9 cellular contexts compared by ENCODE assay signal in the genomic region with DNA sequence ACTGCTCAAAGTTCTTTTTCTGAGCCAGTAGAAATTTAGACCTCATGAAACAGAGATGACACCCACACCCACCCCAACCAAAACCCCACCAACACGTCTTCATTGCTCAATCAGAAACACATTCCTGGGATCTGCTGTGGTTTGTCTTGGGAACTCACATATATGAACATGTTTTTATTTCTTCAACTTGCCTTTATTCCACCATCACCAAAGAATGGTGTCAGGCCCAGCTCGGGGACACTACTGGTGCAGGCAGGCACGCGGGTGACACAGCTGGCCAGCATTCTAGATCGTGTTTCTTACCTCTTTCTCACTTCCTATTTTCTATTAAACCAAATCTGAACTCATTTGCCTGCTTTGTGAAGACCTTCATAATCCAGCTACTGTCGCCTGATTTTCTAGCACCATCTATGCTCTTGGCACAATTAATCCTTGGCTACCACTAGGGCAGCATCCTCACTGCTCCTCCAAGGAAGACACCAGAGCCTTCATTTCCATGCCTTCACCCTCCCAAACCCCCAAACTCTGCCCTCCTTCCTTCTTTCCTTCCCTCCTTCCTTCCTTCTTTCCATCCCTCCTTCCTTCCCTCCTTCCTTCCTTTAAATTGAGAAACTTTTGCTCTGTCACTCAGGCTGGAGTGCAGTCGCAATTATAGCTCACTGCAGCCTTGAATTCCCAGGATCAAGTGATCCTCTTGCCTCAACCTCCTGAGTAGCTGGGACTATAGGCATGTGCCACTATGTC.
A peak's percentile ranks its signal among the peaks of the same experiment; 100 is the strongest.
DNase-seq lines count a peak whose midpoint lies in the region; ATAC-seq and TF ChIP-seq lines count a peak whose summit lies in the region.
"Had no signal": no experiment of that assay in that cellular context is flagged by ENCODE, and none has a peak within 500 bp of the region (broad histone marks: within the 10 kb centered on the region; RNA-seq: fewer than 3 reads in every experiment).

No MANE protein-coding gene starts in this region.

- peak overlapping the region; percentile 83 for H3K4me3 Mint-ChIP-seq in activated CD4-positive, alpha-beta T cell treated with anti-CD3 and anti-CD28 coated beads, Interleukin-2, amount 10 ng/mL, durations not matched to agents 24 days and 14 days
- no peak overlapping the region for H3K4me3 Mint-ChIP-seq in WTC11

- intact Hi-C loops in activated CD4-positive, alpha-beta T cell treated with anti-CD3 and anti-CD28 coated beads, Interleukin-2, amount 10 ng/mL, durations not matched to agents 24 days and 14 days (cut with micrococcal nuclease), result loop anchor here (1.0 to 5.0 kb wide), 3 partner anchors 205 to 315 kb away; partner anchors contain the start of genes KDSR and VPS4B
- intact Hi-C loops in vagina (cut with DNase I), result no loop called here

- H3K79me2 ChIP-seq in SK-N-SH (ENCODE audit: insufficient read depth) (no peaks in the 10 kb centered on the region), hepatocyte (no peaks in the 10 kb centered on the region)

- H3K27ac ChIP-seq in SK-N-SH (ENCODE audit: low read depth in 2 of 2, low read length in 1 of 2), result peak overlapping the region; percentile 79 to 83; a peak in 3 of 4 replicates
- peak overlapping the region; percentile 77 for H3K27ac ChIP-seq in hepatocyte
- H3K27ac ChIP-seq in vagina, result peak overlapping the region; percentile 93
- H3K27ac ChIP-seq: neutrophil had no signal

- peaks cover 6% of the 10 kb centered on the region for H3F3A ChIP-seq in SK-N-SH (replicated peaks; ENCODE audit: insufficient read depth)

- 91% methylated on average over 7 of the region's 7 CpGs for WGBS in SK-N-SH (ENCODE audit: low lambda C conversion rate)
- 94% methylated on average over 7 of the region's 7 CpGs for WGBS in hepatocyte (ENCODE audit: low lambda C conversion rate, missing lambda C conversion rate)

- H3K27ac Mint-ChIP-seq in activated CD4-positive, alpha-beta T cell treated with anti-CD3 and anti-CD28 coated beads, Interleukin-2, amount 10 ng/mL, durations not matched to agents 24 days and 14 days, result peak overlapping the region; percentile 98
- H3K27ac Mint-ChIP-seq in WTC11, result no peak overlapping the region

- H3K36me3 ChIP-seq in SK-N-SH (replicated peaks in 1 of 2; ENCODE audit: control insufficient read depth in 1 of 2, insufficient read depth in 2 of 2, low read length in 1 of 2) (no peaks in the 10 kb centered on the region), hepatocyte (replicated peaks; ENCODE audit: insufficient read depth, low read depth) (no peaks in the 10 kb centered on the region), vagina (no peaks in the 10 kb centered on the region)
- H3K36me3 ChIP-seq: neutrophil had no signal

- no peak for TF ChIP-seq RAD21 in SK-N-SH (IDR thresholded peaks at IDR 0.05; ENCODE audit: low read length)

- no peak for DNase-seq in SK-N-SH
- peak; percentile 75 for DNase-seq in activated CD4-positive, alpha-beta T cell treated with anti-CD3 and anti-CD28 coated beads, Interleukin-2, amount 10 ng/mL, durations not matched to agents 24 days and 14 days
- DNase-seq in hepatocyte (ENCODE audit: low spot score), result no peak
- DNase-seq in vagina (ENCODE audit: extremely low spot score in 2 of 2), result no peak
- no peak for DNase-seq in NCI-H82 treated with DMSO at 0.1 percent for 48 hours (lab: John Stamatoyannopoulos, UW; ENCODE audit: unreplicated experiment)
- no peak for DNase-seq in WTC11 (ENCODE audit: low spot score)

- H4K20me1 ChIP-seq in SK-N-SH (ENCODE audit: insufficient read depth), result no peaks in the 10 kb centered on the region
- H4K20me1 ChIP-seq in hepatocyte (ENCODE audit: insufficient read depth, poor library complexity, severe bottlenecking), result no peaks in the 10 kb centered on the region

- H3K4me1 Mint-ChIP-seq in activated CD4-positive, alpha-beta T cell treated with anti-CD3 and anti-CD28 coated beads, Interleukin-2, amount 10 ng/mL, durations not matched to agents 24 days and 14 days, result peaks cover 86% of the 10 kb centered on the region
- peaks cover 22% of the 10 kb centered on the region for H3K4me1 Mint-ChIP-seq in WTC11

- H3K9ac ChIP-seq in SK-N-SH, result no peak overlapping the region

- H3K27me3 ChIP-seq in SK-N-SH (ENCODE audit: insufficient read depth), result no peaks in the 10 kb centered on the region
- no peaks in the 10 kb centered on the region for H3K27me3 ChIP-seq in hepatocyte
- no peaks in the 10 kb centered on the region for H3K27me3 ChIP-seq in vagina
- H3K27me3 ChIP-seq: neutrophil had no signal

- peaks cover 43% of the 10 kb centered on the region for H3K36me3 Mint-ChIP-seq in activated CD4-positive, alpha-beta T cell treated with anti-CD3 and anti-CD28 coated beads, Interleukin-2, amount 10 ng/mL, durations not matched to agents 24 days and 14 days (ENCODE audit: low read depth)
- no peaks in the 10 kb centered on the region for H3K36me3 Mint-ChIP-seq in WTC11

- no peaks in the 10 kb centered on the region for H3K9me2 ChIP-seq in SK-N-SH
- H3K9me2 ChIP-seq in hepatocyte (replicated peaks; ENCODE audit: insufficient read depth), result no peaks in the 10 kb centered on the region

- H2AFZ ChIP-seq in SK-N-SH (ENCODE audit: low read depth) (peak overlapping the region; percentile 33; the same call in 1 of the 2 replicates), hepatocyte (peak overlapping the region; percentile 34)

- H3K27me3 Mint-ChIP-seq in activated CD4-positive, alpha-beta T cell treated with anti-CD3 and anti-CD28 coated beads, Interleukin-2, amount 10 ng/mL, durations not matched to agents 24 days and 14 days, result no peaks in the 10 kb centered on the region
- H3K27me3 Mint-ChIP-seq in WTC11 (ENCODE audit: low read depth), result no peaks in the 10 kb centered on the region

- CTCF ChIA-PET in SK-N-SH (lab: Yijun Ruan, JAX) (interaction anchor here (1.0 to 1.9 kb wide), 4 partner anchors 7 to 161 kb away, joined by 3 to 4 read pairs (median 4); no protein-coding TSS in a partner anchor), WTC11 (lab: Charles Lee) (interaction anchor here (0.6 to 1.5 kb wide), 4 partner anchors 137 to 729 kb away, joined by 3 to 6 read pairs (median 3); no protein-coding TSS in a partner anchor)

- H3K4me3 ChIP-seq in SK-N-SH (ENCODE audit: low read depth in 2 of 2, low read length in 1 of 2) (no peak overlapping the region), hepatocyte (no peak overlapping the region), vagina (no peak overlapping the region)

- H3K4me1 ChIP-seq in SK-N-SH (ENCODE audit: control insufficient read depth in 1 of 2, insufficient read depth in 2 of 2, low read depth in 1 of 2, low read length in 1 of 2) (peaks cover 11 to 37% of the 10 kb centered on the region in 2 experiments; a peak in 2 of 4 replicates), hepatocyte (ENCODE audit: insufficient read depth) (peaks cover 19% of the 10 kb centered on the region), vagina (peaks cover 75% of the 10 kb centered on the region)

- H3K9me3 Mint-ChIP-seq in activated CD4-positive, alpha-beta T cell treated with anti-CD3 and anti-CD28 coated beads, Interleukin-2, amount 10 ng/mL, durations not matched to agents 24 days and 14 days, result no peaks in the 10 kb centered on the region
- H3K9me3 Mint-ChIP-seq in WTC11, result no peaks in the 10 kb centered on the region

- no peak for TF ChIP-seq POLR2A in vagina (IDR thresholded peaks at IDR 0.05)

- TF ChIP-seq CTCF in SK-N-SH (IDR thresholded peaks at IDR 0.05) (no peak), hepatocyte (IDR thresholded peaks at IDR 0.05; ENCODE audit: poor library complexity) (no peak), vagina (IDR thresholded peaks at IDR 0.05) (no peak), WTC11 (IDR thresholded peaks at IDR 0.05) (no peak)

- TF ChIP-seq EP300 in SK-N-SH (IDR thresholded peaks at IDR 0.05; ENCODE audit: borderline replicate concordance in 1 of 2, low read depth in 1 of 2, low read length in 1 of 2), result no peak

- H3K4me2 ChIP-seq in SK-N-SH (peak overlapping the region; percentile 59; the same call in 1 of the 2 replicates), hepatocyte (peak overlapping the region; percentile 42)

- POLR2A ChIA-PET in SK-N-SH (lab: Yijun Ruan, JAX) (no interaction called here), WTC11 (lab: Charles Lee) (interaction anchor here (0.5 kb wide), 1 partner anchor 48 kb away, joined by 3 read pairs; no protein-coding TSS in a partner anchor)

- H3K9me3 ChIP-seq in SK-N-SH, result no peaks in the 10 kb centered on the region
- no peaks in the 10 kb centered on the region for H3K9me3 ChIP-seq in hepatocyte (ENCODE audit: low read depth)
- no peaks in the 10 kb centered on the region for H3K9me3 ChIP-seq in vagina
- H3K9me3 ChIP-seq: neutrophil had no signal

- ATAC-seq in SK-N-SH treated with all-trans-retinoic acid at 6 μM for 48 hours, result no peak
- ATAC-seq in HG03060 (IDR thresholded peaks at IDR 0.05; ENCODE audit: low read depth, unreplicated experiment), result peak; percentile 18
- no peak for ATAC-seq in WTC11

TF ChIP-seq in SK-N-SH, 30 proteins besides CTCF, POLR2A, EP300 and RAD21 (continues in another document):
- TF ChIP-seq RCOR1 (IDR thresholded peaks at IDR 0.05; ENCODE audit: low read length) (no peak), TCF12 (IDR thresholded peaks at IDR 0.05) (no peak), FOXM1 (IDR thresholded peaks at IDR 0.05; ENCODE audit: low read depth) (no peak), MXI1 (IDR thresholded peaks at IDR 0.05; ENCODE audit: low read depth, low read length) (no peak)
- TF ChIP-seq, protein P1, sequence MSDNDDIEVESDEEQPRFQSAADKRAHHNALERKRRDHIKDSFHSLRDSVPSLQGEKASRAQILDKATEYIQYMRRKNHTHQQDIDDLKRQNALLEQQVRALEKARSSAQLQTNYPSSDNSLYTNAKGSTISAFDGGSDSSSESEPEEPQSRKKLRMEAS (IDR thresholded peaks at IDR 0.05; ENCODE audit: low read depth), result no peak

TF ChIP-seq in SK-N-SH treated with all-trans-retinoic acid at 6 μM for 48 hours, 23 proteins besides CTCF, POLR2A, EP300 and RAD21 (continues in another document):
- no peak for TF ChIP-seq ARNTL (CRISPR knock-in tag; IDR thresholded peaks at IDR 0.05; ENCODE audit: borderline replicate concordance, low read depth)
- TF ChIP-seq ZFP30 (CRISPR knock-in tag; IDR thresholded peaks at IDR 0.05), result no peak
